Comparison of ENCODE assay signal across 35 cellular contexts in genomic region chr19:452829-453228, GRCh38. TPM values are rescaled to one million over a fixed set of nuclear protein-coding genes. Genes with fewer than 3 reads are reported as not detected.
"Had no signal": no experiment of that assay in that cellular context is flagged by ENCODE, and none has a peak within 500 bp of the region (broad histone marks: within the 10 kb centered on the region; RNA-seq: fewer than 3 reads in every experiment).

No MANE protein-coding gene starts in this region.

- H3K4me1 Mint-ChIP-seq: activated B cell treated with CpG ODN at 0.5 μM for 24 hours; activated CD4-positive, alpha-beta T cell treated with anti-CD3 and anti-CD28 coated beads, Interleukin-2, amount 10 ng/mL, durations not matched to agents 24 days and 14 days; activated CD8-positive, alpha-beta memory T cell treated with anti-CD3 and anti-CD28 coated beads, Interleukin-2, amount 10 ng/mL, durations not matched to agents 7 days and 5 days; activated naive CD4-positive, alpha-beta T cell treated with anti-CD3 and anti-CD28 coated beads, Interleukin-2, amount 10 ng/mL, durations not matched to agents 7 days and 5 days; activated naive CD4-positive, alpha-beta T cell treated with anti-CD3 and anti-CD28 coated beads, Interleukin-2, amount 50 U/mL, for 24 hours; activated naive CD8-positive, alpha-beta T cell treated with anti-CD3 and anti-CD28 coated beads, Interleukin-2, amount 10 ng/mL, durations not matched to agents 7 days and 5 days; central memory CD8-positive, alpha-beta T cell had no signal

- H3K36me3 Mint-ChIP-seq: activated CD4-positive, alpha-beta memory T cell treated with anti-CD3 and anti-CD28 coated beads for 36 hours; activated CD8-positive, alpha-beta memory T cell treated with anti-CD3 and anti-CD28 coated beads, Interleukin-2, amount 10 ng/mL, durations not matched to agents 7 days and 5 days; activated naive CD4-positive, alpha-beta T cell treated with anti-CD3 and anti-CD28 coated beads, Interleukin-2, amount 10 ng/mL, durations not matched to agents 7 days and 5 days; activated naive CD4-positive, alpha-beta T cell treated with anti-CD3 and anti-CD28 coated beads, Interleukin-2, amount 50 U/mL, for 24 hours; activated naive CD8-positive, alpha-beta T cell; activated naive CD8-positive, alpha-beta T cell treated with anti-CD3 and anti-CD28 coated beads, Interleukin-2, amount 10 ng/mL, durations not matched to agents 7 days and 5 days had no signal

- H3K9me3 ChIP-seq: ascending aorta had no signal

- H3K4me1 ChIP-seq: ascending aorta had no signal

- H3K27me3 ChIP-seq: ascending aorta, cardiac muscle cell had no signal

- H3K36me3 ChIP-seq: ascending aorta, cardiac muscle cell had no signal

- DNase-seq: activated B cell treated with CpG ODN at 0.5 μM for 24 hours; activated CD4-positive, alpha-beta memory T cell treated with anti-CD3 and anti-CD28 coated beads for 36 hours; activated CD4-positive, alpha-beta T cell treated with anti-CD3 and anti-CD28 coated beads for 4 hours; activated CD4-positive, alpha-beta T cell treated with anti-CD3 and anti-CD28 coated beads, Interleukin-2, amount 10 ng/mL, durations not matched to agents 24 days and 14 days; activated CD4-positive, alpha-beta T cell treated with anti-CD3 and anti-CD28 coated beads, Interleukin-2, amount 50 U/mL, for 1 hour; activated CD4-positive, alpha-beta T cell treated with anti-CD3 and anti-CD28 coated beads, Interleukin-2, amount 50 U/mL, for 4 hours; activated CD4-positive, CD25-positive, alpha-beta regulatory T cell treated with anti-CD3 and anti-CD28 coated beads, Interleukin-2, amount 50 U/mL, for 72 hours; activated CD8-positive, alpha-beta memory T cell treated with anti-CD3 and anti-CD28 coated beads, Interleukin-2, amount 10 ng/mL, durations not matched to agents 7 days and 5 days; activated CD8-positive, alpha-beta memory T cell treated with anti-CD3 and anti-CD28 coated beads, Interleukin-2, amount 50 U/mL, for 48 hours; activated CD8-positive, alpha-beta T cell treated with anti-CD3 and anti-CD28 coated beads for 36 hours; activated effector memory CD4-positive, alpha-beta T cell treated with Interleukin-2 at 50 U/mL for 16 hours; activated gamma-delta T cell; activated naive CD4-positive, alpha-beta T cell treated with anti-CD3 and anti-CD28 coated beads, Interleukin-2, amount 10 ng/mL, durations not matched to agents 7 days and 5 days; activated naive CD4-positive, alpha-beta T cell treated with Interleukin-2 at 50 U/mL for 16 hours; activated naive CD8-positive, alpha-beta T cell treated with anti-CD3 and anti-CD28 coated beads, Interleukin-2, amount 10 ng/mL, durations not matched to agents 7 days and 5 days; activated naive CD8-positive, alpha-beta T cell treated with anti-CD3 and anti-CD28 coated beads, Interleukin-2, amount 50 U/mL, for 24 hours; activated T-cell treated with anti-CD3 and anti-CD28 coated beads, Interleukin-2, amount 50 U/mL, for 24 hours; activated T-cell treated with anti-CD3 and anti-CD28 coated beads, Interleukin-2, amount 50 U/mL, for 48 hours; amygdala; anterior cingulate cortex; cerebellar nuclear complex; T-helper 1 cell; T-helper 2 cell; T-helper 9 cell had no signal

- H3K27me3 Mint-ChIP-seq: activated CD4-positive, alpha-beta T cell treated with anti-CD3 and anti-CD28 coated beads, Interleukin-2, amount 10 ng/mL, durations not matched to agents 24 days and 14 days; activated CD8-positive, alpha-beta T cell treated with anti-CD3 and anti-CD28 coated beads for 36 hours; activated naive CD4-positive, alpha-beta T cell treated with anti-CD3 and anti-CD28 coated beads, Interleukin-2, amount 10 ng/mL, durations not matched to agents 7 days and 5 days; activated naive CD4-positive, alpha-beta T cell treated with anti-CD3 and anti-CD28 coated beads, Interleukin-2, amount 50 U/mL, for 24 hours; activated naive CD8-positive, alpha-beta T cell; activated naive CD8-positive, alpha-beta T cell treated with anti-CD3 and anti-CD28 coated beads, Interleukin-2, amount 10 ng/mL, durations not matched to agents 7 days and 5 days; activated T-cell treated with anti-CD3 and anti-CD28 coated beads, Interleukin-2, amount 50 U/mL, for 24 hours had no signal

- H3K27ac ChIP-seq: ascending aorta, cardiac muscle cell, VCaP had no signal

- H3K9me3 Mint-ChIP-seq: activated naive CD4-positive, alpha-beta T cell treated with anti-CD3 and anti-CD28 coated beads, Interleukin-2, amount 50 U/mL, for 24 hours; central memory CD8-positive, alpha-beta T cell had no signal

- H3K27ac Mint-ChIP-seq: activated B cell treated with CpG ODN at 0.5 μM for 24 hours; activated CD4-positive, alpha-beta memory T cell treated with anti-CD3 and anti-CD28 coated beads for 36 hours; activated CD4-positive, alpha-beta T cell treated with anti-CD3 and anti-CD28 coated beads, Interleukin-2, amount 10 ng/mL, durations not matched to agents 24 days and 14 days; activated CD8-positive, alpha-beta memory T cell treated with anti-CD3 and anti-CD28 coated beads, Interleukin-2, amount 10 ng/mL, durations not matched to agents 7 days and 5 days; activated CD8-positive, alpha-beta T cell treated with anti-CD3 and anti-CD28 coated beads for 36 hours; activated naive CD4-positive, alpha-beta T cell treated with anti-CD3 and anti-CD28 coated beads, Interleukin-2, amount 10 ng/mL, durations not matched to agents 7 days and 5 days; activated naive CD4-positive, alpha-beta T cell treated with anti-CD3 and anti-CD28 coated beads, Interleukin-2, amount 50 U/mL, for 24 hours; activated naive CD8-positive, alpha-beta T cell; activated naive CD8-positive, alpha-beta T cell treated with anti-CD3 and anti-CD28 coated beads, Interleukin-2, amount 10 ng/mL, durations not matched to agents 7 days and 5 days; activated naive CD8-positive, alpha-beta T cell treated with anti-CD3 and anti-CD28 coated beads, Interleukin-2, amount 50 U/mL, for 24 hours; activated T-cell treated with anti-CD3 and anti-CD28 coated beads, Interleukin-2, amount 50 U/mL, for 24 hours; activated T-helper 2 cell treated with anti-CD3 and anti-CD28 coated beads, Interferon-gamma antibody, Interleukin-2, Interleukin-4, amounts not matched to agents 10 μg/mL and 5 μg/mL and 100 μg/mL, durations not matched to agents 14 hours and 24 hours and 36 hours; brain; T-helper 1 cell treated with Interleukin-12 subunit alpha and Interleukin-12 subunit beta and Interleukin-4 antibody, amounts not matched to agents 30 μg/mL and 1 μg/mL, for 36 hours; T-helper 2 cell treated with Interferon-gamma antibody and Interleukin-4, amounts not matched to agents 5 μg/mL and 100 μg/mL, for 36 hours had no signal

- H3K4me3 Mint-ChIP-seq: activated B cell treated with CpG ODN at 0.5 μM for 24 hours; activated CD4-positive, alpha-beta memory T cell treated with anti-CD3 and anti-CD28 coated beads for 36 hours; activated CD4-positive, alpha-beta T cell treated with anti-CD3 and anti-CD28 coated beads, Interleukin-2, amount 10 ng/mL, durations not matched to agents 24 days and 14 days; activated CD8-positive, alpha-beta memory T cell treated with anti-CD3 and anti-CD28 coated beads, Interleukin-2, amount 10 ng/mL, durations not matched to agents 7 days and 5 days; activated CD8-positive, alpha-beta T cell treated with anti-CD3 and anti-CD28 coated beads for 36 hours; activated naive CD4-positive, alpha-beta T cell treated with anti-CD3 and anti-CD28 coated beads, Interleukin-2, amount 10 ng/mL, durations not matched to agents 7 days and 5 days; activated naive CD4-positive, alpha-beta T cell treated with anti-CD3 and anti-CD28 coated beads, Interleukin-2, amount 50 U/mL, for 24 hours; activated naive CD8-positive, alpha-beta T cell; activated naive CD8-positive, alpha-beta T cell treated with anti-CD3 and anti-CD28 coated beads, Interleukin-2, amount 10 ng/mL, durations not matched to agents 7 days and 5 days; activated naive CD8-positive, alpha-beta T cell treated with anti-CD3 and anti-CD28 coated beads, Interleukin-2, amount 50 U/mL, for 24 hours; activated T-cell treated with anti-CD3 and anti-CD28 coated beads, Interleukin-2, amount 50 U/mL, for 24 hours; brain; central memory CD8-positive, alpha-beta T cell; T-helper 1 cell treated with Interleukin-12 subunit alpha and Interleukin-12 subunit beta and Interleukin-4 antibody, amounts not matched to agents 30 μg/mL and 1 μg/mL, for 36 hours; T-helper 2 cell treated with Interferon-gamma antibody and Interleukin-4, amounts not matched to agents 5 μg/mL and 100 μg/mL, for 36 hours had no signal

- H3K4me3 ChIP-seq: ascending aorta, cardiac muscle cell had no signal

- ATAC-seq: activated CD8-positive, alpha-beta memory T cell treated with anti-CD3 and anti-CD28 coated beads, Interleukin-2, amount 10 ng/mL, durations not matched to agents 7 days and 5 days; activated CD8-positive, alpha-beta T cell treated with anti-CD3 and anti-CD28 coated beads for 36 hours; activated naive CD8-positive, alpha-beta T cell treated with anti-CD3 and anti-CD28 coated beads, Interleukin-2, amount 50 U/mL, for 24 hours had no signal

RNA-seq across cellular contexts. Expression of gene SHC2, which starts 8.0 kb away (rescaled TPM):
- total RNA-seq: activated B cell treated with CpG ODN at 0.5 μM for 24 hours; activated CD4-positive, alpha-beta T cell treated with anti-CD3 and anti-CD28 coated beads, Interleukin-2, amount 10 ng/mL, durations not matched to agents 24 days and 14 days; activated CD8-positive, alpha-beta memory T cell treated with anti-CD3 and anti-CD28 coated beads, Interleukin-2, amount 10 ng/mL, durations not matched to agents 7 days and 5 days; activated T-helper 2 cell treated with anti-CD3 and anti-CD28 coated beads, Interferon-gamma antibody, Interleukin-2, Interleukin-4, amounts not matched to agents 10 μg/mL and 5 μg/mL and 100 μg/mL, durations not matched to agents 14 hours and 24 hours and 36 hours had no signal

RNA-seq across cellular contexts. Expression of gene MADCAM1, which starts 43.5 kb away (rescaled TPM):
- total RNA-seq: ascending aorta, bronchial epithelial cell had no signal

RNA-seq across cellular contexts. Expression of gene C2CD4C, which starts 43.9 kb away (rescaled TPM):
- total RNA-seq: activated B cell treated with CpG ODN at 0.5 μM for 24 hours; activated CD8-positive, alpha-beta memory T cell treated with anti-CD3 and anti-CD28 coated beads, Interleukin-2, amount 10 ng/mL, durations not matched to agents 7 days and 5 days; activated naive CD8-positive, alpha-beta T cell treated with anti-CD3 and anti-CD28 coated beads, Interleukin-2, amount 10 ng/mL, durations not matched to agents 7 days and 5 days had no signal
